ENCODE assay signal across 12 cellular contexts in the genomic region with DNA sequence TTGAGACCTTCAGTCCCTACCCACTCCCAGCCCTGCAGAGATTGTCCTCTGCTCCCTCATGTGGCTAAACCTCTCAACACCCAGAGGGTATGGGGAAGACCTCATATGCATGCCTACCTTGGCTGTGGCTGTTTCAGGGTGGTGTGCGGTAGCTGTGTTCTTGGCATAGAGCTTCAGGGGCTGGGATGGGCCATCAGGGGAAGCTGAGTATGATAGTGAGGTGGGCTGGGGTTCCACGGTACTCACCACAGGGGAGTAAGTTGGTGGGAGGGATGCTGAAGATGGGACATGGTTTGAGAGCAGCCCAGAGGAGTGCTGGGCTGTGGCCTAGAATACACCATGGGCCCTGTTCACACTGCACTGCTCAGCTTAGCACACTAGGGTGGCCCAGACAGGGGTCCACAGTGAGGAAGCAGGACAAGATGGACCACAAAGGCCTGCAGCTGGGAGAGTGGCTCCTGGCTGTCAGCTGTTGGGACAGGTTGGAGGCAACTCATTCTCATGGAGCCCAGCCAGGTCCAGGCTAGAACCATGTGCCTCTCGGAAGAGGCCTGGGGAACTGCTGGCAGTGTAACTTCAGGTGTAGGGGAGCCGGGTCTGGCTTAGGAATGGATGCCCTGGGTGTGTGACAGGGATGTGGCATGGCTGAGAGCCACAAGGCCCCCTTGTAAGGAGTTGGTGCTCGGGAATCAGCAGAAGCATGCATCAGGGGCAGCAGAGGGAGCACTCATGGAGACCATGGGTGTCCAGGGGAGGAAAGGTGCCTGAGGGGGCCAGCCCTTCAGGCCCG. TPM values are rescaled to one million over a fixed set of nuclear protein-coding genes. Genes with fewer than 3 reads are reported as not detected.
DNase-seq lines count a peak whose midpoint lies in the region; FAIRE-seq and TF ChIP-seq lines count a peak whose summit lies in the region.
"Had no signal": no experiment of that assay in that cellular context is flagged by ENCODE, and none has a peak within 500 bp of the region (broad histone marks: within the 10 kb centered on the region; RNA-seq: fewer than 3 reads in every experiment).

No MANE protein-coding gene starts in this region.

- no peak for DNase-seq in RWPE1 (ENCODE audit: low spot score)
- DNase-seq in endodermal cell = no peak
- DNase-seq in thyroid gland = no peak
- DNase-seq in RCC 7860 (ENCODE audit: low spot score) = no peak
- DNase-seq in DMS153 (lab: John Stamatoyannopoulos, UW) = no peak
- DNase-seq in NCI-H446 treated with DMSO at 0.1 percent for 48 hours (lab: John Stamatoyannopoulos, UW) = no peak
- DNase-seq in stimulated activated naive CD4-positive, alpha-beta T cell (lab: John Stamatoyannopoulos, UW) = no peak
- DNase-seq: naive B cell; NCI-H526; stimulated activated CD4-positive, alpha-beta T cell treated with anti-CD3 and anti-CD28 coated beads, Interleukin-4, amount 100 ng/mL, for 4 hours had no signal

- peaks cover 55% of the 10 kb centered on the region for H3K36me3 Mint-ChIP-seq in endodermal cell (ENCODE audit: low read depth)

- no peaks in the 10 kb centered on the region for H3K9me3 ChIP-seq in endodermal cell (ENCODE audit: control insufficient read depth, low read length)
- no peaks in the 10 kb centered on the region for H3K9me3 ChIP-seq in muscle layer of colon (ENCODE audit: low read length)
- H3K9me3 ChIP-seq in thyroid gland = no peaks in the 10 kb centered on the region

- no peak overlapping the region for H3K4me3 Mint-ChIP-seq in endodermal cell
- H3K4me3 Mint-ChIP-seq: T-helper 1 cell treated with Interleukin-12 subunit alpha and Interleukin-12 subunit beta and Interleukin-4 antibody, amounts not matched to agents 30 μg/mL and 1 μg/mL, for 36 hours had no signal

- peak overlapping the region; percentile 78 for H3K27ac ChIP-seq in RWPE1
- H3K27ac ChIP-seq in endodermal cell (ENCODE audit: low read depth, low read length) = no peak overlapping the region
- H3K27ac ChIP-seq in muscle layer of colon (ENCODE audit: low read depth, low read length) = peak overlapping the region; percentile 100
- H3K27ac ChIP-seq in thyroid gland = peak overlapping the region; percentile 55 to 76 (median 75)

- no peak overlapping the region for H3K9ac ChIP-seq in endodermal cell (ENCODE audit: extremely low read depth, low read length, poor library complexity, severe bottlenecking)
- no peak overlapping the region for H3K9ac ChIP-seq in muscle layer of colon (ENCODE audit: low read length)

- CTCF ChIA-PET in RWPE1 (lab: Yijun Ruan, JAX) = no interaction called here

- POLR2A ChIA-PET in RWPE1 (lab: Yijun Ruan, JAX; ENCODE audit: low non-redundant PET) = no interaction called here

- no peak for FAIRE-seq in RCC 7860 (lab: Jason Lieb, UNC)

- peak overlapping the region; percentile 55 for H3K27ac Mint-ChIP-seq in endodermal cell
- H3K27ac Mint-ChIP-seq: T-helper 1 cell treated with Interleukin-12 subunit alpha and Interleukin-12 subunit beta and Interleukin-4 antibody, amounts not matched to agents 30 μg/mL and 1 μg/mL, for 36 hours had no signal

- 83 to 91% methylated on average over 3 to 6 of the region's 6 CpGs for WGBS in endodermal cell (ENCODE audit: insufficient coverage in 1 of 2, insufficient read length in 1 of 2), 2 experiments
- WGBS in thyroid gland, 2 donors = 83 to 96% methylated on average over 4 to 6 of the region's 6 CpGs

- H3K9me3 Mint-ChIP-seq in endodermal cell = no peaks in the 10 kb centered on the region
- H3K9me3 Mint-ChIP-seq: naive B cell; T-helper 1 cell treated with Interleukin-12 subunit alpha and Interleukin-12 subunit beta and Interleukin-4 antibody, amounts not matched to agents 30 μg/mL and 1 μg/mL, for 36 hours had no signal

- TF ChIP-seq POLR2A in thyroid gland (IDR thresholded peaks at IDR 0.05) = no peak

- no peaks in the 10 kb centered on the region for H3K27me3 ChIP-seq in endodermal cell (ENCODE audit: control insufficient read depth, insufficient read depth, low read length, poor library complexity, severe bottlenecking)
- H3K27me3 ChIP-seq in muscle layer of colon (ENCODE audit: control insufficient read depth in 1 of 2, insufficient read depth in 2 of 2, low read length in 2 of 2) = no peaks in the 10 kb centered on the region
- no peaks in the 10 kb centered on the region for H3K27me3 ChIP-seq in thyroid gland

- H3K36me3 ChIP-seq in endodermal cell (ENCODE audit: control insufficient read depth, insufficient read depth, low read length) (peaks cover 64% of the 10 kb centered on the region), muscle layer of colon (ENCODE audit: insufficient read depth, low read length) (peaks cover 42% of the 10 kb centered on the region), thyroid gland (peaks cover 24 to 40% of the 10 kb centered on the region in 2 donors)

- no peak for TF ChIP-seq CTCF in RWPE1 (conservative IDR thresholded peaks at IDR 0.05; ENCODE audit: low read depth)
- TF ChIP-seq CTCF in endodermal cell (conservative IDR thresholded peaks at IDR 0.05) = no peak
- no peak for TF ChIP-seq CTCF in thyroid gland (IDR thresholded peaks at IDR 0.05)

- H3K4me1 ChIP-seq in endodermal cell (ENCODE audit: control insufficient read depth, insufficient read depth, low read length) (peaks cover 13% of the 10 kb centered on the region), muscle layer of colon (ENCODE audit: insufficient read depth, low read length) (peaks cover 75% of the 10 kb centered on the region), thyroid gland (peaks cover 16 to 48% of the 10 kb centered on the region in 2 donors)

- H3K27me3 Mint-ChIP-seq in endodermal cell (ENCODE audit: insufficient read depth) = no peaks in the 10 kb centered on the region

- intact Hi-C loops in thyroid gland (cut with DNase I) = no loop called here

- H3K4me3 ChIP-seq in endodermal cell (ENCODE audit: low read length) (no peak overlapping the region), muscle layer of colon (ENCODE audit: low read depth in 1 of 2, low read length in 2 of 2) (peak overlapping the region in 1 of 2 donors; percentile 28), thyroid gland (replicated peaks in 1 of 3) (no peak overlapping the region)

- H3K4me1 Mint-ChIP-seq in endodermal cell = peaks cover 47% of the 10 kb centered on the region

RNA-seq across cellular contexts. Expression of a gene that starts 3.1 kb away (rescaled TPM):
- total RNA-seq in endodermal cell (10 to 100 TPM; 11.1 to 36.8 TPM), thyroid gland (100 to 1,000 TPM in 1 of 4 donors, 10 to 100 TPM in 3; 12.6 to 105 (median 53.5) TPM)
- 20.4 TPM for polyA plus RNA-seq in endodermal cell (2013, experiment 1 of 2)
- polyA plus RNA-seq in endodermal cell (2013, experiment 2 of 2) = 18.1 TPM

RNA-seq across cellular contexts. Expression of a gene that starts 5.6 kb away (rescaled TPM):
- total RNA-seq in endodermal cell = 10 to 100 TPM; 33.3 to 53.4 TPM
- polyA plus RNA-seq in endodermal cell (2013, experiment 1 of 2) = 29.3 TPM
- polyA plus RNA-seq in endodermal cell (2013, experiment 2 of 2) = 25.5 TPM
- total RNA-seq in thyroid gland = 10 to 100 TPM; 22.4 to 46.5 (median 31.3) TPM

RNA-seq across cellular contexts. Expression of a gene that starts 21.4 kb away (rescaled TPM):
- 10 to 100 TPM; 37.7 to 42.8 TPM for total RNA-seq in endodermal cell
- 28.5 TPM for polyA plus RNA-seq in endodermal cell (2013, experiment 1 of 2)
- 25.0 TPM for polyA plus RNA-seq in endodermal cell (2013, experiment 2 of 2)
- 100 to 1,000 TPM in 2 of 4 donors, 10 to 100 TPM in 2; 45.0 to 104 (median 90.3) TPM for total RNA-seq in thyroid gland

RNA-seq across cellular contexts. Expression of a gene that starts 27.2 kb away (rescaled TPM):
- total RNA-seq in endodermal cell (1 to 10 TPM; 1.1 to 1.9 TPM), thyroid gland (1 to 10 TPM in 3 of 4 donors, under 1 TPM in 1; 0.83 to 3.5 (median 2.2) TPM)
- 1.4 TPM for polyA plus RNA-seq in endodermal cell (2013, experiment 1 of 2)
- 1.1 TPM for polyA plus RNA-seq in endodermal cell (2013, experiment 2 of 2)
